8 cellular contexts compared by ENCODE assay signal in the genomic region with DNA sequence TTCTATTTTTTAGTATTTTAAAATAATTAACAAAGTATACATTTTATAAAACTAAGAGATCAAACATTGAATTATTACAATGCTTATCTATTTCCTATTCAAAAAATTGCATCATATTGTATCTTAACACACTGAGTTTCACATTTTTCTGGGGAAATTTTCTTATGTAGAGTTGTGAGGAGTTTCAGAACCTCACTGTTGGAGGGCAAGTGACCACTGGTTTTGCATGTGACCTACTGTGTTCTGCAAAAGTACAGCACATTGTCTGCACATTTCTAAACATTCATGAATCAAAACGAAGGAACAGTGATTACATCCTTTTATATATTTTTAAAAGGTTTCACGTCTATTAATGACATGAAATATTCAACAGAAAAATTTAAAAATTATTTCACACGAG.
DNase-seq lines count a peak whose midpoint lies in the region; ATAC-seq, FAIRE-seq and TF ChIP-seq lines count a peak whose summit lies in the region.
"Not testable (repeated sequence)": the region's sequence is repeated elsewhere in the genome, so short reads cannot be mapped to it uniquely, and the experiment has no call there.

No MANE protein-coding gene starts in this region.

- not testable (repeated sequence) for H4K20me1 ChIP-seq in GM12878 (ENCODE audit: control insufficient read depth, insufficient read depth)

- peak; percentile 97 for ATAC-seq in GM18867 (IDR thresholded peaks at IDR 0.05; ENCODE audit: unreplicated experiment)
- peak; percentile 95 for ATAC-seq in GM19351 (IDR thresholded peaks at IDR 0.05; ENCODE audit: unreplicated experiment)
- peak; percentile 78 for ATAC-seq in GM21423 (IDR thresholded peaks at IDR 0.05; ENCODE audit: unreplicated experiment)
- peak; percentile 85 for ATAC-seq in GM21825 (IDR thresholded peaks at IDR 0.05; ENCODE audit: unreplicated experiment)
- peak; percentile 90 for ATAC-seq in HG02852 (IDR thresholded peaks at IDR 0.05; ENCODE audit: unreplicated experiment)
- peak; percentile 87 for ATAC-seq in HG03060 (IDR thresholded peaks at IDR 0.05; ENCODE audit: low read depth, unreplicated experiment)
- peak; percentile 91 for ATAC-seq in HG03378 (IDR thresholded peaks at IDR 0.05; ENCODE audit: unreplicated experiment)
- peak; percentile 94 for ATAC-seq in GM12878

- not testable (repeated sequence) for H3K4me1 ChIP-seq in GM12878 (ENCODE audit: control insufficient read depth, insufficient read depth, low read length)

- H3K4me2 ChIP-seq in GM12878 (ENCODE audit: control insufficient read depth, insufficient read depth): not testable (repeated sequence)

- intact Hi-C loops in GM12878 (cut with micrococcal nuclease; ENCODE audit: unreplicated experiment): not testable (repeated sequence)

- RAD21 ChIA-PET in GM12878 (lab: Charles Lee; ENCODE audit: unreplicated experiment): not testable (repeated sequence)

- TF ChIP-seq POLR2A in GM12878 (IDR thresholded peaks at IDR 0.05; ENCODE audit: low read depth, low read length): not testable (repeated sequence)

- H3K9me3 ChIP-seq in GM12878 (replicated peaks; ENCODE audit: control insufficient read depth, insufficient read depth, low read length): not testable (repeated sequence)

- not testable (repeated sequence) for H3K79me2 ChIP-seq in GM12878 (ENCODE audit: control insufficient read depth, insufficient read depth, low read length)

- H3K27ac ChIP-seq in GM12878 (ENCODE audit: control insufficient read depth, insufficient read depth): not testable (repeated sequence)

- not testable (repeated sequence) for H3K36me3 ChIP-seq in GM12878 (ENCODE audit: control insufficient read depth in 2 of 2, insufficient read depth in 2 of 2, low read length in 1 of 2)

- in situ Hi-C loops in GM12878 (cut with MboI): not testable (repeated sequence)

- not testable (repeated sequence) for BruUV-seq in GM12878 (replicated peaks; lab: Mats Ljungman, UMichigan)

- not testable (repeated sequence) for DNase-seq in GM12878 (ENCODE audit: low read depth, low spot score)

- WGBS in GM12878 (ENCODE audit: insufficient coverage, insufficient replicate concordance, low lambda C conversion rate, missing lambda C conversion rate): 0% methylated on average over 3 of the region's 3 CpGs

- FAIRE-seq in GM12878 (lab: Jason Lieb, UNC): not testable (repeated sequence)

- not testable (repeated sequence) for TF ChIP-seq RAD21 in GM12878 (IDR thresholded peaks at IDR 0.05; ENCODE audit: insufficient read depth, low read depth, low read length)

- H3K9ac ChIP-seq in GM12878 (ENCODE audit: control insufficient read depth, insufficient read depth, low read length): not testable (repeated sequence)

- not testable (repeated sequence) for TF ChIP-seq EP300 in GM12878 (IDR thresholded peaks at IDR 0.05; ENCODE audit: borderline replicate concordance in 1 of 2, control insufficient read depth in 1 of 2, low read depth in 2 of 2, low read length in 2 of 2)

- not testable (repeated sequence) for H3K4me3 ChIP-seq in GM12878

- not testable (repeated sequence) for H2AFZ ChIP-seq in GM12878 (ENCODE audit: control insufficient read depth, low read depth, low read length)

- not testable (repeated sequence) for TF ChIP-seq CTCF in GM12878 (IDR thresholded peaks at IDR 0.05 in 2 of 3, conservative IDR thresholded peaks at IDR 0.05 in 1 of 3; ENCODE audit: control insufficient read depth in 2 of 3, extremely low read depth in 1 of 3, insufficient read depth in 1 of 3, low read depth in 3 of 3, low read length in 3 of 3)

- H3K27me3 ChIP-seq in GM12878 (replicated peaks in 1 of 2; ENCODE audit: control insufficient read depth in 2 of 2, insufficient read depth in 2 of 2, low read length in 1 of 2): not testable (repeated sequence)

- POLR2A ChIA-PET in GM12878 (lab: Charles Lee): not testable (repeated sequence)

- SMC1A ChIA-PET in GM12878 (lab: Charles Lee; ENCODE audit: uncharacterized antibody, unreplicated experiment): not testable (repeated sequence)

- CTCF ChIA-PET in GM12878 (lab: Yijun Ruan, JAX): not testable (repeated sequence)

TF ChIP-seq in GM12878, 131 proteins besides CTCF, POLR2A, EP300 and RAD21:
- TF ChIP-seq RUNX3 (IDR thresholded peaks at IDR 0.05; ENCODE audit: low read length): 0 out of 2 replicates have a peak, but pooled peaks have one; percentile 17
TF ChIP-seq in GM12878: peak in this region for 1; not testable (repeated sequence) for 130.
